8 cellular contexts compared by ENCODE assay signal in the genomic region with DNA sequence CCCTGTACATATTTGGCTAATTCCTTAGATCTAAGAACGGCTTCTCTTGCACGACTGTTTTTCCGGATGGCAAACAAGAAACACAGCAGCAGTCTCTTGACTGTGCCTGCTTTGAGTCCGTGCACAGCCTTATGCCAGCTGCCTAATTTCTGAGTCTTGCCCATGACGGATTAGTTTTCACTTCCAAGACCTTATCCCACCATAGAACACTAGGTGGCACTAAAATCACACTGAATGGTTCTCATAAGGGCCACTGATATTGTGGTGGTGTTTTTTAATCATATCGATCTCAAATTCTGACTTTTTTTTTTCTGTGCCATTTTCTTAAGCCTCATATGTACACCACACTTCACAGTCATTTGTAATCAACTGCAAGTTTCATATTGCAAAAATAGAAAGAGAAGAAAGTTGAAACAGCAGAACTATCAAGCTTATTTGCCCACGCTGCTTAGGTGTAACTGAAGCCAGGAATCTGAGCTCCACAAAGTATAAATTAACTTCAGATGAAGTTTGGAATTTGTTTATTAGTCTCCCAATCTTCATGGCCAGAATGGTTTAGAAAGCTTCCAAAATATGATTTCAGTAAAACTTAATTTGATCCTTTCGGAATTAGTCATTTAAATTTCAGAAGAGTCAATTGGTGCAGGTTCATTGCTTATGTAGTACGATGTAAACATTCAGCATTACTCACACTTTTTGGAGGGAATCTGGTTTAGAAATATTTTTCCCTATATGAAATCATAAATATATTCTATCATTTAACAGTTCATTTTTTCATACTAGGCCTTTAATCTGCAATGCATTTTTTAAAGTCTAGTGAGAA. TPM values are rescaled to one million over a fixed set of nuclear protein-coding genes. Genes with fewer than 3 reads are reported as not detected.
A peak's percentile ranks its signal among the peaks of the same experiment; 100 is the strongest.
DNase-seq lines count a peak whose midpoint lies in the region; ATAC-seq, FAIRE-seq and TF ChIP-seq lines count a peak whose summit lies in the region.

No MANE protein-coding gene starts in this region.

- no peaks in the 10 kb centered on the region for H3K4me1 ChIP-seq in K562 (replicated peaks in 1 of 2; ENCODE audit: control insufficient read depth in 2 of 2, insufficient read depth in 2 of 2, low read length in 2 of 2)

- CTCF ChIA-PET in activated CD8-positive, alpha-beta memory T cell treated with anti-CD3 and anti-CD28 coated beads, Interleukin-2, amount 10 ng/mL, durations not matched to agents 7 days and 5 days (lab: Charles Lee) = interaction anchor here (0.6 to 1.3 kb wide), 3 partner anchors 535 to 1580 kb away, joined by 3 to 13 read pairs (median 5); no protein-coding TSS in a partner anchor
- CTCF ChIA-PET in K562 (lab: Yijun Ruan, JAX; ENCODE audit: low intra/inter-chr PET ratio) = interaction anchor here (0.6 to 1.6 kb wide), 4 partner anchors 363 to 1580 kb away, joined by 3 to 12 read pairs (median 3); no protein-coding TSS in a partner anchor

- no peak for DNase-seq in activated CD8-positive, alpha-beta memory T cell treated with anti-CD3 and anti-CD28 coated beads, Interleukin-2, amount 10 ng/mL, durations not matched to agents 7 days and 5 days
- no peak for DNase-seq in activated CD8-positive, alpha-beta memory T cell treated with anti-CD3 and anti-CD28 coated beads, Interleukin-2, amount 50 U/mL, for 4 hours
- peak; percentile 56 for DNase-seq in NCI-H526 treated with DMSO at 0.1 percent for 48 hours (lab: John Stamatoyannopoulos, UW)
- peak; percentile 46 to 70 (median 56) for DNase-seq in K562 (ENCODE audit: extremely low read depth in 1 of 4, low spot score in 3 of 4)
- peak; percentile 90 for DNase-seq in inferior parietal cortex (ENCODE audit: extremely low spot score)
- DNase-seq in smooth muscle cell of the brain vasculature (ENCODE audit: low read depth, low spot score) = peak; percentile 63

- H3K36me3 ChIP-seq in K562 (ENCODE audit: control insufficient read depth, insufficient read depth, low read length) = no peaks in the 10 kb centered on the region

- no peaks in the 10 kb centered on the region for H3K36me3 Mint-ChIP-seq in activated CD8-positive, alpha-beta memory T cell treated with anti-CD3 and anti-CD28 coated beads, Interleukin-2, amount 10 ng/mL, durations not matched to agents 7 days and 5 days

- H3K4me3 Mint-ChIP-seq in activated CD8-positive, alpha-beta memory T cell treated with anti-CD3 and anti-CD28 coated beads, Interleukin-2, amount 10 ng/mL, durations not matched to agents 7 days and 5 days = no peak overlapping the region

- 2% methylated on average over 9 of the region's 9 CpGs for WGBS in K562 (ENCODE audit: insufficient coverage, low coverage, missing lambda C conversion rate)

- no peaks in the 10 kb centered on the region for H3K27me3 ChIP-seq in K562 (ENCODE audit: control insufficient read depth in 2 of 2, insufficient read depth in 2 of 2, low read length in 2 of 2)

- peak; percentile 85 for FAIRE-seq in K562 (lab: Jason Lieb, UNC)

- H3K9ac ChIP-seq in K562 (ENCODE audit: insufficient read depth in 1 of 2, low read depth in 2 of 2, low read length in 2 of 2) = no peak overlapping the region

- no peaks in the 10 kb centered on the region for H3K9me3 ChIP-seq in K562 (replicated peaks; ENCODE audit: control insufficient read depth, insufficient read depth, low read depth, low read length)

- H3K4me1 Mint-ChIP-seq in activated CD8-positive, alpha-beta memory T cell treated with anti-CD3 and anti-CD28 coated beads, Interleukin-2, amount 10 ng/mL, durations not matched to agents 7 days and 5 days = no peaks in the 10 kb centered on the region

- H3K27ac ChIP-seq in K562 (ENCODE audit: extremely low read depth, low read depth, low read length) = no peak overlapping the region

- TF ChIP-seq CTCF in K562 (IDR thresholded peaks at IDR 0.05 in 2 of 3, conservative IDR thresholded peaks at IDR 0.05 in 1 of 3; ENCODE audit: insufficient read depth in 2 of 3, low read depth in 1 of 3, low read length in 3 of 3) = peak; percentile 60 to 86 (median 76)

- peak; percentile 92 to 94 for TF ChIP-seq RAD21 in K562 (CRISPR knock-in tag; conservative IDR thresholded peaks at IDR 0.05 in 1 of 2, IDR thresholded peaks at IDR 0.05 in 1 of 2)

- intact Hi-C loops in K562 (cut with micrococcal nuclease) = loop anchor here (1.0 to 10.0 kb wide), 3 partner anchors 673 to 1580 kb away; no protein-coding TSS in a partner anchor

- H3K4me3 ChIP-seq in K562 = no peak overlapping the region

- in situ Hi-C loops in K562 (cut with MboI) = loop anchor here (10.0 kb wide), 1 partner anchor 1575 kb away; no protein-coding TSS in a partner anchor

- H2AFZ ChIP-seq in K562 (ENCODE audit: low read depth, low read length) = no peak overlapping the region

- no peaks in the 10 kb centered on the region for H3K9me1 ChIP-seq in K562 (ENCODE audit: control insufficient read depth, insufficient read depth, low read length)

- ATAC-seq in activated CD8-positive, alpha-beta memory T cell treated with anti-CD3 and anti-CD28 coated beads, Interleukin-2, amount 10 ng/mL, durations not matched to agents 7 days and 5 days = peak; percentile 75
- ATAC-seq in GM21360 (IDR thresholded peaks at IDR 0.05; ENCODE audit: unreplicated experiment) = peak; percentile 98
- ATAC-seq in HG03460 (IDR thresholded peaks at IDR 0.05; ENCODE audit: unreplicated experiment) = peak; percentile 98
- peak; percentile 95 for ATAC-seq in K562

- no peak overlapping the region for H3K4me2 ChIP-seq in K562 (ENCODE audit: insufficient read depth, low read length)

- no peaks in the 10 kb centered on the region for H4K20me1 ChIP-seq in K562 (replicated peaks; ENCODE audit: control insufficient read depth, insufficient read depth, low read length)

- no peaks in the 10 kb centered on the region for H3K79me2 ChIP-seq in K562 (ENCODE audit: control insufficient read depth, insufficient read depth, low read length)

- no peak for TF ChIP-seq EP300 in K562 (IDR thresholded peaks at IDR 0.05; ENCODE audit: low read length)

- POLR2A ChIA-PET in K562 (lab: Yijun Ruan, JAX) = no interaction called here

- no TSS peak for BruUV-seq in K562 (replicated peaks; lab: Mats Ljungman, UMichigan)

- no peaks in the 10 kb centered on the region for H3K9me3 Mint-ChIP-seq in activated CD8-positive, alpha-beta memory T cell treated with anti-CD3 and anti-CD28 coated beads, Interleukin-2, amount 10 ng/mL, durations not matched to agents 7 days and 5 days (ENCODE audit: low read depth)

- TF ChIP-seq POLR2A in K562 (conservative IDR thresholded peaks at IDR 0.05) = no peak

- H3K27me3 Mint-ChIP-seq in activated CD8-positive, alpha-beta memory T cell treated with anti-CD3 and anti-CD28 coated beads, Interleukin-2, amount 10 ng/mL, durations not matched to agents 7 days and 5 days = no peaks in the 10 kb centered on the region

- H3K27ac Mint-ChIP-seq in activated CD8-positive, alpha-beta memory T cell treated with anti-CD3 and anti-CD28 coated beads, Interleukin-2, amount 10 ng/mL, durations not matched to agents 7 days and 5 days = no peak overlapping the region

TF ChIP-seq in K562, 482 proteins besides CTCF, POLR2A, EP300 and RAD21 (continues in another document):
- TF ChIP-seq MAFF (IDR thresholded peaks at IDR 0.05; ENCODE audit: low read length) = peak; percentile 10; the same call in 1 of the 2 replicates
- TF ChIP-seq, protein P1, sequence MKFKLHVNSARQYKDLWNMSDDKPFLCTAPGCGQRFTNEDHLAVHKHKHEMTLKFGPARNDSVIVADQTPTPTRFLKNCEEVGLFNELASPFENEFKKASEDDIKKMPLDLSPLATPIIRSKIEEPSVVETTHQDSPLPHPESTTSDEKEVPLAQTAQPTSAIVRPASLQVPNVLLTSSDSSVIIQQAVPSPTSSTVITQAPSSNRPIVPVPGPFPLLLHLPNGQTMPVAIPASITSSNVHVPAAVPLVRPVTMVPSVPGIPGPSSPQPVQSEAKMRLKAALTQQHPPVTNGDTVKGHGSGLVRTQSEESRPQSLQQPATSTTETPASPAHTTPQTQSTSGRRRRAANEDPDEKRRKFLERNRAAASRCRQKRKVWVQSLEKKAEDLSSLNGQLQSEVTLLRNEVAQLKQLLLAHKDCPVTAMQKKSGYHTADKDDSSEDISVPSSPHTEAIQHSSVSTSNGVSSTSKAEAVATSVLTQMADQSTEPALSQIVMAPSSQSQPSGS (CRISPR knock-in tag; IDR thresholded peaks at IDR 0.05) = no peak

RNA-seq across cellular contexts. Expression of gene SCN7A, which starts 45.5 kb away (rescaled TPM):
- not detected for total RNA-seq in activated CD8-positive, alpha-beta memory T cell treated with anti-CD3 and anti-CD28 coated beads, Interleukin-2, amount 10 ng/mL, durations not matched to agents 7 days and 5 days
- 0.05 and 0.16 TPM in 2 replicates for total RNA-seq in K562 (2011; cell fraction: chromatin; rRNA removed; ENCODE audit: low replicate concordance)
- total RNA-seq in K562 (2011; cell fraction: nucleolus; rRNA removed) = not detected in 2 replicates
- not detected in 2 replicates for total RNA-seq in K562 (2011; cell fraction: nucleoplasm; rRNA removed)
- total RNA-seq in K562 (2014; rRNA removed) (0.05 TPM in 1 of 2 replicates, not detected in the other), K562 (2014; rRNA removed; fragmentation: Illumina TruSeq; extraction: Trizol) (0.03 TPM in 1 of 2 replicates, not detected in the other), K562 (2015; rRNA removed; fragmentation: Illumina TruSeq; extraction: Trizol) (under 0.01 TPM in 2 replicates), K562 (2021) (0.04 and 0.07 TPM in 2 replicates)
- polyA plus RNA-seq in K562 (2011; rRNA removed) (not detected in 2 replicates), K562 (2014; fragmentation: Illumina TruSeq; extraction: Trizol) (not detected in 2 replicates), K562 (2014; fragmentation: Nextera tagmentation; extraction: Ambion mirVana) (under 1 TPM; under 0.01 to 0.04 TPM), K562 (2014; rRNA removed) (0.03 TPM in 1 of 2 replicates, not detected in the other)
- polyA plus RNA-seq in K562 (2011; cell fraction: cytosol; rRNA removed) = not detected in 2 replicates
- 0.06 TPM in 1 of 2 replicates, not detected in the other for polyA plus RNA-seq in K562 (2011; cell fraction: nucleus; rRNA removed)
- polyA plus RNA-seq in K562 (2012) = 0.01 and 0.04 TPM in 2 replicates
- polyA minus RNA-seq in K562 (2011; rRNA and poly(A)+ RNA removed) = not detected in 2 replicates
- not detected in 2 replicates for polyA minus RNA-seq in K562 (2011; cell fraction: cytosol; rRNA and poly(A)+ RNA removed)
- not detected in 2 replicates for polyA minus RNA-seq in K562 (2011; cell fraction: nucleus; rRNA and poly(A)+ RNA removed)

Comparison
In these comparisons a context has a peak if more than half of its experiments do, and no peak if none do; other contexts are left out.
1. DNase-seq: peak in NCI-H526 treated with DMSO at 0.1 percent for 48 hours (single experiment), K562 (4 of 4), inferior parietal cortex (single experiment) and smooth muscle cell of the brain vasculature (single experiment); none in activated CD8-positive, alpha-beta memory T cell treated with anti-CD3 and anti-CD28 coated beads, Interleukin-2, amount 10 ng/mL, durations not matched to agents 7 days and 5 days (single experiment) and activated CD8-positive, alpha-beta memory T cell treated with anti-CD3 and anti-CD28 coated beads, Interleukin-2, amount 50 U/mL, for 4 hours (single experiment).
2. Peak in every context shown above with its lines, with median percentiles within 50 percentile points of each other: ATAC-seq.